8 cellular contexts compared by ENCODE assay signal in the genomic region with DNA sequence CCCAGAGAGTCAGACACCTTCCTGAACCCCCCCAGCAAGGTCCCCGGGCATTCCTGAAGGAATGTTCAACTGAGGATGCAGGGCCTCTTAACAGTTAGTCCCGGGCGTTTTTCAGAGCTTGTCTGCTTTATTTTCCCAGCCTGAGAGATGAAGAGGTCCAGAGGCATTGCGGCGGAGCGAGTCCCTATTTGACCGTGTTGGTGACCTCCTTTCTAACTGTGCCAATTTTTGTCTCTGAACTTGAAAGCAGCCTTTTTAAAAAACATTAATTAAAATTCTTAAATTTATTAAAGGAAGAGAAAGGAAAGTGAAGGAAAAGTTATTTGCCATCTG. TPM values are rescaled to one million over a fixed set of nuclear protein-coding genes. Genes with fewer than 3 reads are reported as not detected.
A peak's percentile ranks its signal among the peaks of the same experiment; 100 is the strongest.
DNase-seq lines count a peak whose midpoint lies in the region; ATAC-seq and TF ChIP-seq lines count a peak whose summit lies in the region.

No MANE protein-coding gene starts in this region.

- H3K27me3 Mint-ChIP-seq in activated CD4-positive, alpha-beta memory T cell treated with anti-CD3 and anti-CD28 coated beads for 36 hours: no peaks in the 10 kb centered on the region

- peak overlapping the region; percentile 99 for H2AFZ ChIP-seq in smooth muscle cell (ENCODE audit: low read depth)

- H3K36me3 ChIP-seq in HEK293 (ENCODE audit: control insufficient read depth in 2 of 2, insufficient read depth in 1 of 2, low read length in 2 of 2) (peaks cover 0 to under 1% of the 10 kb centered on the region in 2 experiments; a peak in 1 of 3 replicates), smooth muscle cell (ENCODE audit: low read depth) (no peaks in the 10 kb centered on the region)

- intact Hi-C loops in activated CD4-positive, alpha-beta memory T cell treated with anti-CD3 and anti-CD28 coated beads for 36 hours (cut with micrococcal nuclease): loop anchor here (1.0 kb wide), 1 partner anchor 498 kb away; a partner anchor contains a TSS
- intact Hi-C loops in left ventricle myocardium superior (cut with micrococcal nuclease): no loop called here

- TF ChIP-seq CTCF in C4-2B (conservative IDR thresholded peaks at IDR 0.05) (no peak), HEK293 (tag by site-specific recombination; IDR thresholded peaks at IDR 0.05) (no peak), smooth muscle cell (IDR thresholded peaks at IDR 0.05; ENCODE audit: borderline replicate concordance, insufficient read depth, poor library complexity, severe bottlenecking) (no peak)

- H3K4me1 Mint-ChIP-seq in activated CD4-positive, alpha-beta memory T cell treated with anti-CD3 and anti-CD28 coated beads for 36 hours (ENCODE audit: low read depth): peaks cover 24% of the 10 kb centered on the region

- POLR2A ChIA-PET in HEK293 (lab: Yijun Ruan, JAX): interaction anchor here (0.7 to 1.5 kb wide), 2 partner anchors 9 to 88 kb away, joined by 4 to 5 read pairs; a partner anchor contains a TSS
- POLR2A ChIA-PET in activated CD4-positive, alpha-beta memory T cell treated with anti-CD3 and anti-CD28 coated beads for 36 hours (lab: Charles Lee): interaction anchor here (0.6 to 0.7 kb wide), 2 partner anchors 10 to 87 kb away, joined by 3 to 5 read pairs; a partner anchor contains a TSS

- TF ChIP-seq POLR2A in GM18505 (IDR thresholded peaks at IDR 0.05; ENCODE audit: borderline replicate concordance, extremely low read depth, insufficient read depth, insufficient read length): no peak

- no peak for DNase-seq in activated CD4-positive, alpha-beta memory T cell treated with anti-CD3 and anti-CD28 coated beads for 36 hours
- no peak for DNase-seq in left ventricle myocardium superior
- DNase-seq in smooth muscle cell (lab: John Stamatoyannopoulos, UW; ENCODE audit: unreplicated experiment): no peak
- DNase-seq in NK-92 (lab: John Stamatoyannopoulos, UW; ENCODE audit: unreplicated experiment): no peak

- peak overlapping the region; percentile 95 for H3K4me2 ChIP-seq in smooth muscle cell

- no peaks in the 10 kb centered on the region for H3K9me3 Mint-ChIP-seq in activated CD4-positive, alpha-beta memory T cell treated with anti-CD3 and anti-CD28 coated beads for 36 hours

- CTCF ChIA-PET in HEK293 (lab: Yijun Ruan, JAX): interaction anchor here (1.4 kb wide), 1 partner anchor 87 kb away, joined by 5 read pairs; no protein-coding TSS in a partner anchor
- CTCF ChIA-PET in activated CD4-positive, alpha-beta memory T cell treated with anti-CD3 and anti-CD28 coated beads for 36 hours (lab: Charles Lee): interaction anchor here (0.7 to 2.3 kb wide), 3 partner anchors 10 to 93 kb away, joined by 3 to 6 read pairs (median 4); no protein-coding TSS in a partner anchor

- H3K36me3 Mint-ChIP-seq in activated CD4-positive, alpha-beta memory T cell treated with anti-CD3 and anti-CD28 coated beads for 36 hours: peaks cover 10% of the 10 kb centered on the region

- H3K9ac ChIP-seq in smooth muscle cell (ENCODE audit: low read depth): peak overlapping the region; percentile 64

- H3K4me1 ChIP-seq in HEK293 (ENCODE audit: control insufficient read depth, insufficient read depth, low read length): peaks cover 7% of the 10 kb centered on the region
- peaks cover 40% of the 10 kb centered on the region for H3K4me1 ChIP-seq in smooth muscle cell (ENCODE audit: low read depth)

- H3K27ac ChIP-seq in C4-2B: peak overlapping the region; percentile 86
- H3K27ac ChIP-seq in HEK293 (ENCODE audit: extremely low read depth, low read depth, low read length): peak overlapping the region; percentile 90
- peak overlapping the region; percentile 88 for H3K27ac ChIP-seq in smooth muscle cell (ENCODE audit: low read depth)

- peaks cover 25% of the 10 kb centered on the region for H4K20me1 ChIP-seq in smooth muscle cell (ENCODE audit: low read depth)

- H3K4me3 Mint-ChIP-seq in activated CD4-positive, alpha-beta memory T cell treated with anti-CD3 and anti-CD28 coated beads for 36 hours: peak overlapping the region; percentile 92

- H3K79me2 ChIP-seq in smooth muscle cell (ENCODE audit: low read depth): peaks cover 33% of the 10 kb centered on the region

- H3F3A ChIP-seq in smooth muscle cell (ENCODE audit: low read depth): no peaks in the 10 kb centered on the region

- ATAC-seq in left ventricle myocardium superior (peak; percentile 10), GM18867 (IDR thresholded peaks at IDR 0.05; ENCODE audit: unreplicated experiment) (no peak), GM18505 (IDR thresholded peaks at IDR 0.05; ENCODE audit: unreplicated experiment) (no peak)

- H3K9me3 ChIP-seq in HEK293 (ENCODE audit: control insufficient read depth, insufficient read depth, low read depth, low read length) (no peaks in the 10 kb centered on the region), smooth muscle cell (replicated peaks; ENCODE audit: low read depth) (no peaks in the 10 kb centered on the region)

- peak overlapping the region; percentile 89 for H3K27ac Mint-ChIP-seq in activated CD4-positive, alpha-beta memory T cell treated with anti-CD3 and anti-CD28 coated beads for 36 hours

- H3K4me3 ChIP-seq in HEK293 (ENCODE audit: low read depth, low read length): peak overlapping the region; percentile 50
- H3K4me3 ChIP-seq in smooth muscle cell: peak overlapping the region; percentile 86

- no peaks in the 10 kb centered on the region for H3K27me3 ChIP-seq in smooth muscle cell (ENCODE audit: low read depth)

- WGBS in smooth muscle cell (ENCODE audit: low lambda C conversion rate): 4% methylated on average over 7 of the region's 7 CpGs

TF ChIP-seq in HEK293, 187 proteins besides CTCF, POLR2A, EP300 and RAD21:
- TF ChIP-seq, protein P1, sequence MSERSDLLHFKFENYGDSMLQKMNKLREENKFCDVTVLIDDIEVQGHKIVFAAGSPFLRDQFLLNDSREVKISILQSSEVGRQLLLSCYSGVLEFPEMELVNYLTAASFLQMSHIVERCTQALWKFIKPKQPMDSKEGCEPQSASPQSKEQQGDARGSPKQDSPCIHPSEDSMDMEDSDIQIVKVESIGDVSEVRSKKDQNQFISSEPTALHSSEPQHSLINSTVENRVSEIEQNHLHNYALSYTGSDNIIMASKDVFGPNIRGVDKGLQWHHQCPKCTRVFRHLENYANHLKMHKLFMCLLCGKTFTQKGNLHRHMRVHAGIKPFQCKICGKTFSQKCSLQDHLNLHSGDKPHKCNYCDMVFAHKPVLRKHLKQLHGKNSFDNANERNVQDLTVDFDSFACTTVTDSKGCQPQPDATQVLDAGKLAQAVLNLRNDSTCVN (tag by site-specific recombination; optimal IDR thresholded peaks at IDR 0.05): no peak
- TF ChIP-seq PRDM1 (tag by site-specific recombination; IDR thresholded peaks at IDR 0.05) (peak; percentile 28; the same call in 1 of the 2 replicates), ZNF335 (tag by site-specific recombination; conservative IDR thresholded peaks at IDR 0.05) (peak; percentile 13; the same call in 1 of the 2 replicates)
- TF ChIP-seq, protein P2, sequence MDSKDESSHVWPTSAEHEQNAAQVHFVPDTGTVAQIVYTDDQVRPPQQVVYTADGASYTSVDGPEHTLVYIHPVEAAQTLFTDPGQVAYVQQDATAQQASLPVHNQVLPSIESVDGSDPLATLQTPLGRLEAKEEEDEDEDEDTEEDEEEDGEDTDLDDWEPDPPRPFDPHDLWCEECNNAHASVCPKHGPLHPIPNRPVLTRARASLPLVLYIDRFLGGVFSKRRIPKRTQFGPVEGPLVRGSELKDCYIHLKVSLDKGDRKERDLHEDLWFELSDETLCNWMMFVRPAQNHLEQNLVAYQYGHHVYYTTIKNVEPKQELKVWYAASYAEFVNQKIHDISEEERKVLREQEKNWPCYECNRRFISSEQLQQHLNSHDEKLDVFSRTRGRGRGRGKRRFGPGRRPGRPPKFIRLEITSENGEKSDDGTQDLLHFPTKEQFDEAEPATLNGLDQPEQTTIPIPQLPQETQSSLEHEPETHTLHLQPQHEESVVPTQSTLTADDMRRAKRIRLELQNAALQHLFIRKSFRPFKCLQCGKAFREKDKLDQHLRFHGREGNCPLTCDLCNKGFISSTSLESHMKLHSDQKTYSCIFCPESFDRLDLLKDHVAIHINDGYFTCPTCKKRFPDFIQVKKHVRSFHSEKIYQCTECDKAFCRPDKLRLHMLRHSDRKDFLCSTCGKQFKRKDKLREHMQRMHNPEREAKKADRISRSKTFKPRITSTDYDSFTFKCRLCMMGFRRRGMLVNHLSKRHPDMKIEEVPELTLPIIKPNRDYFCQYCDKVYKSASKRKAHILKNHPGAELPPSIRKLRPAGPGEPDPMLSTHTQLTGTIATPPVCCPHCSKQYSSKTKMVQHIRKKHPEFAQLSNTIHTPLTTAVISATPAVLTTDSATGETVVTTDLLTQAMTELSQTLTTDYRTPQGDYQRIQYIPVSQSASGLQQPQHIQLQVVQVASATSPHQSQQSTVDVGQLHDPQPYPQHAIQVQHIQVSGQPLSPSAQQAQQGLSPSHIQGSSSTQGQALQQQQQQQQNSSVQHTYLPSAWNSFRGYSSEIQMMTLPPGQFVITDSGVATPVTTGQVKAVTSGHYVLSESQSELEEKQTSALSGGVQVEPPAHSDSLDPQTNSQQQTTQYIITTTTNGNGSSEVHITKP (tag by site-specific recombination; IDR thresholded peaks at IDR 0.05): peak; percentile 55
TF ChIP-seq in HEK293: peak in this region for 3.

RNA-seq across cellular contexts. Expression of a gene that starts 0.4 kb away (rescaled TPM):
- 10 to 100 TPM; 37.0 to 37.3 TPM for total RNA-seq in activated CD4-positive, alpha-beta memory T cell treated with anti-CD3 and anti-CD28 coated beads for 36 hours
- total RNA-seq in left ventricle myocardium superior: 24.9 TPM
- 98.8 and 106 TPM in 2 replicates for total RNA-seq in smooth muscle cell
- polyA plus RNA-seq in smooth muscle cell: 6.8 and 7.9 TPM in 2 replicates
